ENCODE assay signal across 8 cellular contexts in genomic region chr4:6641971-6642320, GRCh38. TPM values are rescaled to one million over a fixed set of nuclear protein-coding genes. Genes with fewer than 3 reads are reported as not detected.
A peak's percentile ranks its signal among the peaks of the same experiment; 100 is the strongest.
DNase-seq lines count a peak whose midpoint lies in the region; ATAC-seq and TF ChIP-seq lines count a peak whose summit lies in the region.

No MANE protein-coding gene starts in this region.

- DNase-seq in heart left ventricle (no peak), left cardiac atrium (no peak), breast epithelium (ENCODE audit: low spot score in 2 of 2) (peak in 1 of 2 donors; percentile 10), mesenteric fat pad (ENCODE audit: low spot score) (peak; percentile 41), uterus (no peak), GM20000 (ENCODE audit: low spot score) (no peak), mucosa of descending colon (no peak)
- DNase-seq in stimulated activated CD4-positive, alpha-beta T cell treated with anti-CD3 and anti-CD28 coated beads, Interleukin-4, amount 100 ng/mL, for 1 hour, result no peak

- H3K27ac ChIP-seq in heart left ventricle (peak overlapping the region in 9 of 12 donors; percentile 79 to 97 (median 92)), breast epithelium (peak overlapping the region; percentile 94 to 97), uterus (peak overlapping the region; percentile 97)

- H3K36me3 ChIP-seq in heart left ventricle (peaks cover 0 to 25% (median 19%) of the 10 kb centered on the region in 9 donors), breast epithelium (no peaks in the 10 kb centered on the region), uterus (no peaks in the 10 kb centered on the region), mucosa of descending colon (ENCODE audit: low read depth) (no peaks in the 10 kb centered on the region)

- no peaks in the 10 kb centered on the region for H3K9me3 ChIP-seq in heart left ventricle
- H3K9me3 ChIP-seq in breast epithelium, result no peaks in the 10 kb centered on the region
- no peaks in the 10 kb centered on the region for H3K9me3 ChIP-seq in uterus
- no peaks in the 10 kb centered on the region for H3K9me3 ChIP-seq in mucosa of descending colon

- no peak for TF ChIP-seq CTCF in heart left ventricle (IDR thresholded peaks at IDR 0.05)
- no peak for TF ChIP-seq CTCF in breast epithelium (IDR thresholded peaks at IDR 0.05)
- no peak for TF ChIP-seq CTCF in uterus (IDR thresholded peaks at IDR 0.05)
- no peak for TF ChIP-seq CTCF in GM20000 (IDR thresholded peaks at IDR 0.05; ENCODE audit: extremely low read depth, missing control alignments)
- no peak for TF ChIP-seq CTCF in mucosa of descending colon (IDR thresholded peaks at IDR 0.05)

- 50 to 54% (median 51%) methylated on average over 5 of the region's 5 CpGs for WGBS in heart left ventricle, 4 donors

- TF ChIP-seq POLR2A in heart left ventricle (IDR thresholded peaks at IDR 0.05) (no peak), breast epithelium (IDR thresholded peaks at IDR 0.05) (no peak), uterus (IDR thresholded peaks at IDR 0.05) (no peak)

- intact Hi-C loops in heart left ventricle (cut with DNase I) (loop anchor here in 7 of 10 donors (2.0 to 5.0 kb wide), 5 partner anchors 31 to 75 kb away; partner anchors contain the start of genes MRFAP1L1 (in 6 of the 7) and BLOC1S4 (in 1 of the 7)), left cardiac atrium (cut with DNase I) (loop anchor here (2.0 to 5.0 kb wide), 3 partner anchors 33 to 70 kb away; partner anchors contain the start of gene MRFAP1L1 (in 1 of the 2)), breast epithelium (cut with DNase I; ENCODE audit: low total_unique reads) (no loop called here), uterus (cut with DNase I; ENCODE audit: low total_unique reads) (no loop called here), mucosa of descending colon (cut with DNase I, micrococcal nuclease) (no loop called here)

- H3K4me3 ChIP-seq in heart left ventricle (peak overlapping the region in 11 of 12 donors; percentile 48 to 96 (median 83)), breast epithelium (peak overlapping the region; percentile 76 to 86 (median 81)), uterus (peak overlapping the region; percentile 82 to 83), mucosa of descending colon (no peak overlapping the region)

- ATAC-seq in heart left ventricle, result no peak
- no peak for ATAC-seq in left cardiac atrium
- no peak for ATAC-seq in mucosa of descending colon

- peaks cover 7 to 39% (median 28%) of the 10 kb centered on the region in 12 donors for H3K4me1 ChIP-seq in heart left ventricle
- H3K4me1 ChIP-seq in breast epithelium, result peaks cover 3 to 9% of the 10 kb centered on the region in 2 donors
- peaks cover 0 to 11% of the 10 kb centered on the region in 2 donors for H3K4me1 ChIP-seq in uterus
- H3K4me1 ChIP-seq in mucosa of descending colon (ENCODE audit: low read depth), result peaks cover 24% of the 10 kb centered on the region

- H3K27me3 ChIP-seq in heart left ventricle (no peaks in the 10 kb centered on the region), breast epithelium (no peaks in the 10 kb centered on the region), uterus (no peaks in the 10 kb centered on the region)

RNA-seq across cellular contexts. Expression of gene MRFAP1, which starts 1.5 kb away (rescaled TPM):
- total RNA-seq in heart left ventricle, result 100 to 1,000 TPM; 162 to 300 (median 239) TPM
- 100 to 1,000 TPM; 239 to 514 TPM for polyA plus RNA-seq in heart left ventricle
- total RNA-seq in left cardiac atrium, result 100 to 1,000 TPM; 234 to 277 TPM
- total RNA-seq in breast epithelium, result 100 to 1,000 TPM; 119 to 172 (median 142) TPM
- 234 TPM for total RNA-seq in mesenteric fat pad
- 100 to 1,000 TPM in 3 of 4 donors, 10 to 100 TPM in 1; 29.2 to 263 (median 174) TPM for total RNA-seq in uterus
- total RNA-seq in mucosa of descending colon, result 100 to 1,000 TPM; 115 to 244 (median 172) TPM

RNA-seq across cellular contexts. Expression of gene S100P, which starts 51.7 kb away (rescaled TPM):
- 1 to 10 TPM in 3 of 9 donors, under 1 TPM in 4, not detected in 2; 0.62 to 4.1 (median 0.87) TPM for total RNA-seq in heart left ventricle
- under 1 TPM; 0.19 to 0.46 TPM for polyA plus RNA-seq in heart left ventricle
- 1 to 10 TPM in 1 of 2 donors, under 1 TPM in 1; 0.38 to 1.9 TPM for total RNA-seq in left cardiac atrium
- under 1 TPM in 2 of 3 donors, not detected in 1; 0.29 to 0.98 TPM for total RNA-seq in breast epithelium
- 16.1 TPM for total RNA-seq in mesenteric fat pad
- total RNA-seq in uterus, result 1 to 10 TPM in 1 of 4 donors, under 1 TPM in 1, not detected in 2; 0.26 to 1.3 TPM
- 100 to 1,000 TPM in 1 of 3 donors, 10 to 100 TPM in 2; 15.7 to 189 (median 70.4) TPM for total RNA-seq in mucosa of descending colon

Comparison
In these comparisons a context has a peak if more than half of its experiments do, and no peak if none do; other contexts are left out.
1. intact Hi-C loops: an anchor here in heart left ventricle (2.0 to 5.0 kb wide) and left cardiac atrium (2.0 to 5.0 kb wide); none called in breast epithelium, uterus and mucosa of descending colon.